ENCODE assay signal across 1 cellular context in genomic region chr9:113558632-113559502, GRCh38.
TF ChIP-seq lines count a peak whose summit lies in the region.

No MANE protein-coding gene starts in this region.

TF ChIP-seq in HepG2, 621 proteins besides CTCF, POLR2A, EP300 and RAD21 (continued from another document and continues in another):
- TF ChIP-seq FOXP4 (CRISPR knock-in tag; IDR thresholded peaks at IDR 0.05) (0 out of 2 replicates have a peak, but pooled peaks have one; percentile 45), KLF11 (CRISPR knock-in tag; IDR thresholded peaks at IDR 0.05) (no peak), PITX1 (CRISPR knock-in tag; IDR thresholded peaks at IDR 0.05) (peak; percentile 40; the same call in 1 of the 2 replicates), ZNF331 (CRISPR knock-in tag; IDR thresholded peaks at IDR 0.05) (peak; percentile 82; the same call in 1 of the 2 replicates), ZNF512B (CRISPR knock-in tag; IDR thresholded peaks at IDR 0.05; ENCODE audit: borderline replicate concordance) (0 out of 2 replicates have a peak, but pooled peaks have one; percentile 63), HBP1 (CRISPR knock-in tag; IDR thresholded peaks at IDR 0.05; ENCODE audit: low read depth) (no peak), PBX3 (CRISPR knock-in tag; IDR thresholded peaks at IDR 0.05; ENCODE audit: borderline replicate concordance) (no peak), ZNF773 (CRISPR knock-in tag; IDR thresholded peaks at IDR 0.05; ENCODE audit: borderline replicate concordance) (no peak), ZNF24 (IDR thresholded peaks at IDR 0.05) (no peak), FOXA3 (CRISPR knock-in tag; IDR thresholded peaks at IDR 0.05) (peak; percentile 63), MYNN (CRISPR knock-in tag; IDR thresholded peaks at IDR 0.05; ENCODE audit: low read depth) (no peak), POLR2AphosphoS2 (IDR thresholded peaks at IDR 0.05; ENCODE audit: low read depth, low read length) (no peak), ZNF180 (CRISPR knock-in tag; IDR thresholded peaks at IDR 0.05; ENCODE audit: borderline replicate concordance, low read depth) (no peak), ZNF20 (CRISPR knock-in tag; IDR thresholded peaks at IDR 0.05) (no peak), ZEB1 (IDR thresholded peaks at IDR 0.05; ENCODE audit: insufficient replicate concordance, low read depth) (no peak), GZF1 (CRISPR knock-in tag; IDR thresholded peaks at IDR 0.05) (0 out of 2 replicates have a peak, but pooled peaks have one; percentile 68), ZNF563 (CRISPR knock-in tag; IDR thresholded peaks at IDR 0.05) (peak; percentile 49; the same call in 1 of the 2 replicates), MTF2 (CRISPR knock-in tag; IDR thresholded peaks at IDR 0.05; ENCODE audit: borderline replicate concordance) (no peak), REPIN1 (CRISPR knock-in tag; IDR thresholded peaks at IDR 0.05; ENCODE audit: borderline replicate concordance, low read depth) (peak; percentile 26; the same call in 1 of the 2 replicates), HES4 (CRISPR knock-in tag; IDR thresholded peaks at IDR 0.05; ENCODE audit: borderline replicate concordance) (peak; percentile 42; the same call in 1 of the 2 replicates), MXI1 (IDR thresholded peaks at IDR 0.05; ENCODE audit: borderline replicate concordance, low read depth, low read length) (peak; percentile 50; the same call in 1 of the 3 replicates), ELK4 (CRISPR knock-in tag; IDR thresholded peaks at IDR 0.05; ENCODE audit: borderline replicate concordance) (no peak), MXD1 (CRISPR knock-in tag; IDR thresholded peaks at IDR 0.05) (no peak), BRCA1 (CRISPR knock-in tag; IDR thresholded peaks at IDR 0.05) (no peak), SP140L (CRISPR knock-in tag; IDR thresholded peaks at IDR 0.05; ENCODE audit: borderline replicate concordance) (no peak), ZNF513 (CRISPR knock-in tag; conservative IDR thresholded peaks at IDR 0.05) (no peak), KAT7 (CRISPR knock-in tag; IDR thresholded peaks at IDR 0.05; ENCODE audit: borderline replicate concordance) (0 out of 2 replicates have a peak, but pooled peaks have one; percentile 25), ZBTB43 (CRISPR knock-in tag; conservative IDR thresholded peaks at IDR 0.05) (no peak), ZNF646 (CRISPR knock-in tag; IDR thresholded peaks at IDR 0.05) (no peak), ZBTB7A (CRISPR knock-in tag; IDR thresholded peaks at IDR 0.05) (peak; percentile 59; the same call in 1 of the 2 replicates), HDAC1 (CRISPR knock-in tag; IDR thresholded peaks at IDR 0.05) (peak; percentile 60; the same call in 1 of the 2 replicates), BHLHE40 (IDR thresholded peaks at IDR 0.05; ENCODE audit: low read length) (no peak), ZBTB44 (CRISPR knock-in tag; IDR thresholded peaks at IDR 0.05) (no peak), PAX8 (CRISPR knock-in tag; IDR thresholded peaks at IDR 0.05; ENCODE audit: borderline replicate concordance) (no peak), MAFG (CRISPR knock-in tag; IDR thresholded peaks at IDR 0.05) (no peak), GATAD1 (CRISPR knock-in tag; IDR thresholded peaks at IDR 0.05) (no peak), ZFYVE20 (CRISPR knock-in tag; IDR thresholded peaks at IDR 0.05; ENCODE audit: borderline replicate concordance, low read depth) (no peak), RARA (CRISPR knock-in tag; IDR thresholded peaks at IDR 0.05) (peak; percentile 81)
